22 cellular contexts compared by ENCODE assay signal in genomic region chr13:29479716-29480492, GRCh38.
A peak's percentile ranks its signal among the peaks of the same experiment; 100 is the strongest.
DNase-seq lines count a peak whose midpoint lies in the region; ATAC-seq and TF ChIP-seq lines count a peak whose summit lies in the region.
"Had no signal": no experiment of that assay in that cellular context is flagged by ENCODE, and none has a peak within 500 bp of the region (broad histone marks: within the 10 kb centered on the region; RNA-seq: fewer than 3 reads in every experiment).

No MANE protein-coding gene starts in this region.

- peaks cover 5% of the 10 kb centered on the region for H3K4me1 ChIP-seq in mucosa of descending colon (ENCODE audit: low read depth)
- H3K4me1 ChIP-seq: breast epithelium had no signal

- TF ChIP-seq CTCF in mucosa of descending colon (IDR thresholded peaks at IDR 0.05) = no peak
- no peak for TF ChIP-seq CTCF in GM13976 (IDR thresholded peaks at IDR 0.05; ENCODE audit: borderline replicate concordance, control extremely low read depth, extremely low read depth, insufficient read depth, missing control alignments)

- no peak overlapping the region for H3K4me3 ChIP-seq in mucosa of descending colon
- H3K4me3 ChIP-seq: breast epithelium, hepatocyte, thyroid gland had no signal

- intact Hi-C loops in mucosa of descending colon (cut with DNase I, micrococcal nuclease) = no loop called here

- DNase-seq in DMS153 (lab: John Stamatoyannopoulos, UW) (peak; percentile 78), ELF-1 (ENCODE audit: low read depth, low spot score) (peak; percentile 54), NCI-H510A treated with DMSO at 0.1 percent for 48 hours (lab: John Stamatoyannopoulos, UW) (peak; percentile 64), mucosa of descending colon (no peak), GM13976 (ENCODE audit: low spot score) (no peak), hepatic stellate cell (ENCODE audit: low spot score) (no peak)
- DNase-seq: activated CD4-positive, alpha-beta T cell treated with anti-CD3 and anti-CD28 coated beads, Interleukin-2, amount 50 U/mL, for 1 hour; activated CD8-positive, alpha-beta memory T cell treated with anti-CD3 and anti-CD28 coated beads, Interleukin-2, amount 10 ng/mL, durations not matched to agents 7 days and 5 days; activated naive CD4-positive, alpha-beta T cell treated with anti-CD3 and anti-CD28 coated beads for 36 hours; effector CD8-positive, alpha-beta T cell; foreskin melanocyte; midbrain; NCI-H1092; NCI-H2171 treated with DMSO at 0.1 percent for 48 hours; NCI-H82; T1000; thyroid gland had no signal

- in situ Hi-C loops in GM13976 (cut with MboI; ENCODE audit: low sequenced_read_pairs, unreplicated experiment) = no loop called here

- ATAC-seq in mucosa of descending colon (peak; percentile 52), GM18861 (IDR thresholded peaks at IDR 0.05; ENCODE audit: unreplicated experiment) (no peak)
- ATAC-seq: activated CD8-positive, alpha-beta memory T cell treated with anti-CD3 and anti-CD28 coated beads, Interleukin-2, amount 10 ng/mL, durations not matched to agents 7 days and 5 days; esophagus mucosa; sciatic nerve had no signal

- H3K36me3 ChIP-seq in mucosa of descending colon (ENCODE audit: low read depth) = no peaks in the 10 kb centered on the region
- H3K36me3 ChIP-seq: breast epithelium, thyroid gland had no signal

- no peaks in the 10 kb centered on the region for H3K9me3 ChIP-seq in mucosa of descending colon
- H3K9me3 ChIP-seq: breast epithelium, thyroid gland had no signal

Comparison
In these comparisons a context has a peak if more than half of its experiments do, and no peak if none do; other contexts are left out.
1. DNase-seq: peak in DMS153 (single experiment), ELF-1 (single experiment) and NCI-H510A treated with DMSO at 0.1 percent for 48 hours (single experiment); none in mucosa of descending colon (0 of 3), GM13976 (single experiment) and hepatic stellate cell (single experiment).